Comparison of ENCODE assay signal across 12 cellular contexts in the genomic region with DNA sequence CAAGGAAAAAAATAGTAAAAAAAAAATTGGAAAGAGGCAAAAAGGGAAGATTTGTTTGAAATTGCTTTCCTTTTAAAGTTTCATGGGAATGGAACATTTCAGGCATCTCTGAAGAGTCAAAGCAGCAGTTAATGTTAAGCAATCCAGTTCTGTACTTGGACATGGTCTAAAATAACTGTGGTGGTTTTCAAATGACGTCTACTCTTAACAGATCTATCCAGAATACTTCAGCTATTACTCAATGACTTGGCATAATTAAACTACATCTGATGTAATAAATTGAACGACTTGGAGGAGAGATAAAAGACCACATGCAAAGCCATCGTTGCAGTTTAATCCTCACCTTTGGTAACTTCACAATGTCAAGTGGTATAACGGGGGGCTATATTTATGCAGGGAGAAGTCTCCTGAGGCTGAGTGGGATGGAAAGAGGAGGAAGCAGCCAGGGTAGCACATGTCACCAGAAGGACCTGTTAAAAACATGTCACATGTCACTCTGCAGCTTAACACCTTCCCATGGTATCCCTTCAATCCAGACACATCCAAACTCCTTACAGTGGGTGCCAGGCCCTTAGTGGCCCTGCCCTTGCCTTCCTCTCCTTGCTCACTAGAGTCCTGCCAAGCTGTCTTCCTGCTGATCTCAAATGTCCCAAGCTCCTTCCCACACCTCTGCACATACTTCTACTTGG.
DNase-seq lines count a peak whose midpoint lies in the region; ATAC-seq, FAIRE-seq and TF ChIP-seq lines count a peak whose summit lies in the region.
"Had no signal": no experiment of that assay in that cellular context is flagged by ENCODE, and none has a peak within 500 bp of the region (broad histone marks: within the 10 kb centered on the region; RNA-seq: fewer than 3 reads in every experiment).

No MANE protein-coding gene starts in this region.

- H3K27me3 Mint-ChIP-seq in CD8-positive, alpha-beta T cell (ENCODE audit: low read depth): no peaks in the 10 kb centered on the region

- 20% methylated on average over 4 of the region's 4 CpGs for WGBS in SK-N-SH (ENCODE audit: low lambda C conversion rate)
- 35 to 43% (median 39%) methylated on average over 4 of the region's 4 CpGs for WGBS in small intestine, 3 donors

- H3K9me3 Mint-ChIP-seq in CD8-positive, alpha-beta T cell: no peaks in the 10 kb centered on the region

- H2AFZ ChIP-seq in SK-N-SH (ENCODE audit: low read depth): 0 out of 2 replicates have a peak overlapping the region, but pooled peaks have one; percentile 5

- H3K4me3 ChIP-seq in SK-N-SH (ENCODE audit: low read depth in 2 of 2, low read length in 1 of 2) (no peak overlapping the region), foreskin fibroblast (ENCODE audit: low read depth in 1 of 2, low read length in 2 of 2) (no peak overlapping the region), retinal pigment epithelial cell (ENCODE audit: low read length) (no peak overlapping the region), small intestine (ENCODE audit: low read depth in 1 of 2, low read length in 2 of 2) (no peak overlapping the region)
- H3K4me3 ChIP-seq in CD8-positive, alpha-beta T cell (ENCODE audit: low read depth, low read length): no peak overlapping the region

- no peaks in the 10 kb centered on the region for H3K36me3 Mint-ChIP-seq in CD8-positive, alpha-beta T cell

- H3K9ac ChIP-seq in SK-N-SH: no peak overlapping the region

- peak in 1 of 2 experiments; percentile 47; a peak in 2 of 4 replicates for TF ChIP-seq EP300 in SK-N-SH (IDR thresholded peaks at IDR 0.05; ENCODE audit: borderline replicate concordance in 1 of 2, low read depth in 1 of 2, low read length in 1 of 2)

- H3K9me2 ChIP-seq in SK-N-SH: no peaks in the 10 kb centered on the region

- peaks cover 7 to 18% of the 10 kb centered on the region in 2 experiments; a peak in 3 of 4 replicates for H3K4me1 ChIP-seq in SK-N-SH (ENCODE audit: control insufficient read depth in 1 of 2, insufficient read depth in 2 of 2, low read depth in 1 of 2, low read length in 1 of 2)
- no peaks in the 10 kb centered on the region for H3K4me1 ChIP-seq in CD8-positive, alpha-beta T cell (ENCODE audit: insufficient read depth, low read length)
- H3K4me1 ChIP-seq in small intestine (ENCODE audit: control insufficient read depth in 2 of 2, insufficient read depth in 1 of 2, low read depth in 1 of 2, low read length in 1 of 2): peaks cover 0 to 2% of the 10 kb centered on the region in 2 donors

- H3K4me1 Mint-ChIP-seq in CD8-positive, alpha-beta T cell (ENCODE audit: low read depth): no peaks in the 10 kb centered on the region

- no peaks in the 10 kb centered on the region for H3K9me3 ChIP-seq in SK-N-SH
- H3K9me3 ChIP-seq in CD8-positive, alpha-beta T cell (ENCODE audit: low read length): no peaks in the 10 kb centered on the region
- no peaks in the 10 kb centered on the region for H3K9me3 ChIP-seq in small intestine (ENCODE audit: control insufficient read depth, low read depth)

- POLR2A ChIA-PET in SK-N-SH (lab: Yijun Ruan, JAX): no interaction called here
- POLR2A ChIA-PET in CD8-positive, alpha-beta T cell (lab: Charles Lee): no interaction called here

- no peaks in the 10 kb centered on the region for H3K79me2 ChIP-seq in SK-N-SH (ENCODE audit: insufficient read depth)

- no peak for TF ChIP-seq CTCF in SK-N-SH (IDR thresholded peaks at IDR 0.05)
- no peak for TF ChIP-seq CTCF in foreskin fibroblast (IDR thresholded peaks at IDR 0.05; ENCODE audit: low read depth, low read length)
- no peak for TF ChIP-seq CTCF in retinal pigment epithelial cell (conservative IDR thresholded peaks at IDR 0.05; ENCODE audit: low read depth, low read length)
- no peak for TF ChIP-seq CTCF in CD8-positive, alpha-beta T cell (IDR thresholded peaks at IDR 0.05)

- intact Hi-C loops in CD8-positive, alpha-beta T cell (cut with DNase I, micrococcal nuclease): no loop called here

- H3K36me3 ChIP-seq in SK-N-SH (replicated peaks in 1 of 2; ENCODE audit: control insufficient read depth in 1 of 2, insufficient read depth in 2 of 2, low read length in 1 of 2) (no peaks in the 10 kb centered on the region), small intestine (ENCODE audit: control insufficient read depth in 2 of 2, insufficient read depth in 2 of 2, low read length in 2 of 2) (no peaks in the 10 kb centered on the region)
- no peaks in the 10 kb centered on the region for H3K36me3 ChIP-seq in CD8-positive, alpha-beta T cell (ENCODE audit: insufficient read depth, low read length)

- FAIRE-seq in small intestine (lab: Jason Lieb, UNC): no peak
- FAIRE-seq: frontal cortex had no signal

- no peak for ATAC-seq in HG03039 (IDR thresholded peaks at IDR 0.05; ENCODE audit: unreplicated experiment)
- no peak for ATAC-seq in CD8-positive, alpha-beta T cell

- H3F3A ChIP-seq in SK-N-SH (replicated peaks; ENCODE audit: insufficient read depth): peaks cover 9% of the 10 kb centered on the region

- H3K4me2 ChIP-seq in SK-N-SH: peak overlapping the region; percentile 13; the same call in 1 of the 2 replicates

- peak; percentile 64 for DNase-seq in ELR (ENCODE audit: low read depth)
- peak; percentile 1 for DNase-seq in SK-N-SH
- DNase-seq in foreskin fibroblast: peak; percentile 77 to 85
- peak; percentile 61 for DNase-seq in retinal pigment epithelial cell (ENCODE audit: low read depth)
- no peak for DNase-seq in NCI-H2227 treated with DMSO at 0.1 percent for 48 hours (lab: John Stamatoyannopoulos, UW)
- DNase-seq in CD8-positive, alpha-beta T cell: no peak
- DNase-seq in small intestine: no peak
- DNase-seq: NCI-H526 treated with DMSO at 0.1 percent for 48 hours; stimulated activated naive CD4-positive, alpha-beta T cell treated with Interleukin-2 at 50 U/mL for 16 hours; T-helper 1 cell had no signal

- H3K27me3 ChIP-seq in SK-N-SH (ENCODE audit: insufficient read depth) (no peaks in the 10 kb centered on the region), small intestine (ENCODE audit: control insufficient read depth in 2 of 2, insufficient read depth in 2 of 2, low read length in 2 of 2) (peaks cover 0 to 2% of the 10 kb centered on the region in 2 donors)
- no peaks in the 10 kb centered on the region for H3K27me3 ChIP-seq in CD8-positive, alpha-beta T cell (ENCODE audit: insufficient read depth, low read length)

- H3K27ac Mint-ChIP-seq in CD8-positive, alpha-beta T cell: no peak overlapping the region

- no peak for TF ChIP-seq RAD21 in SK-N-SH (IDR thresholded peaks at IDR 0.05; ENCODE audit: low read length)

- no peaks in the 10 kb centered on the region for H4K20me1 ChIP-seq in SK-N-SH (ENCODE audit: insufficient read depth)

- CTCF ChIA-PET in SK-N-SH (lab: Yijun Ruan, JAX): interaction anchor here (1.7 kb wide), 1 partner anchor 16 kb away, joined by 3 read pairs; no protein-coding TSS in a partner anchor
- CTCF ChIA-PET in CD8-positive, alpha-beta T cell (lab: Charles Lee): no interaction called here

- H3K27ac ChIP-seq in SK-N-SH (ENCODE audit: low read depth in 2 of 2, low read length in 1 of 2) (peak overlapping the region; percentile 73 to 77), small intestine (ENCODE audit: low read depth in 1 of 2, low read length in 1 of 2) (no peak overlapping the region)
- H3K27ac ChIP-seq in CD8-positive, alpha-beta T cell (ENCODE audit: low read depth, low read length): no peak overlapping the region

- no peak overlapping the region for H3K4me3 Mint-ChIP-seq in CD8-positive, alpha-beta T cell

TF ChIP-seq in SK-N-SH, 30 proteins besides CTCF, POLR2A, EP300 and RAD21 (continues in another document):
- TF ChIP-seq RXRA (IDR thresholded peaks at IDR 0.05; ENCODE audit: borderline replicate concordance, low read depth) (0 out of 2 replicates have a peak, but pooled peaks have one; percentile 9), CHD2 (IDR thresholded peaks at IDR 0.05; ENCODE audit: low read length, partially characterized antibody) (no peak), TAF1 (IDR thresholded peaks at IDR 0.05; ENCODE audit: borderline replicate concordance, low read depth, low read length) (no peak), JUND (IDR thresholded peaks at IDR 0.05) (peak; percentile 64), EZH2phosphoT487 (IDR thresholded peaks at IDR 0.05; ENCODE audit: borderline replicate concordance, low read depth) (no peak), RCOR1 (IDR thresholded peaks at IDR 0.05; ENCODE audit: low read length) (no peak), MEF2A (IDR thresholded peaks at IDR 0.05; ENCODE audit: borderline replicate concordance, low read depth) (no peak), MXI1 (IDR thresholded peaks at IDR 0.05; ENCODE audit: low read depth, low read length) (no peak), GABPA (IDR thresholded peaks at IDR 0.05; ENCODE audit: low read depth) (no peak), FOXJ3 (CRISPR knock-in tag; IDR thresholded peaks at IDR 0.05) (no peak), TEAD4 (IDR thresholded peaks at IDR 0.05; ENCODE audit: borderline replicate concordance, insufficient read depth) (no peak)
- TF ChIP-seq, protein P1, sequence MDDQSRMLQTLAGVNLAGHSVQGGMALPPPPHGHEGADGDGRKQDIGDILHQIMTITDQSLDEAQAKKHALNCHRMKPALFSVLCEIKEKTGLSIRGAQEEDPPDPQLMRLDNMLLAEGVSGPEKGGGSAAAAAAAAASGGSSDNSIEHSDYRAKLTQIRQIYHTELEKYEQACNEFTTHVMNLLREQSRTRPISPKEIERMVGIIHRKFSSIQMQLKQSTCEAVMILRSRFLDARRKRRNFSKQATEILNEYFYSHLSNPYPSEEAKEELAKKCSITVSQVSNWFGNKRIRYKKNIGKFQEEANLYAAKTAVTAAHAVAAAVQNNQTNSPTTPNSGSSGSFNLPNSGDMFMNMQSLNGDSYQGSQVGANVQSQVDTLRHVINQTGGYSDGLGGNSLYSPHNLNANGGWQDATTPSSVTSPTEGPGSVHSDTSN (IDR thresholded peaks at IDR 0.05): peak; percentile 69; the same call in 1 of the 2 replicates
- TF ChIP-seq, protein P2, sequence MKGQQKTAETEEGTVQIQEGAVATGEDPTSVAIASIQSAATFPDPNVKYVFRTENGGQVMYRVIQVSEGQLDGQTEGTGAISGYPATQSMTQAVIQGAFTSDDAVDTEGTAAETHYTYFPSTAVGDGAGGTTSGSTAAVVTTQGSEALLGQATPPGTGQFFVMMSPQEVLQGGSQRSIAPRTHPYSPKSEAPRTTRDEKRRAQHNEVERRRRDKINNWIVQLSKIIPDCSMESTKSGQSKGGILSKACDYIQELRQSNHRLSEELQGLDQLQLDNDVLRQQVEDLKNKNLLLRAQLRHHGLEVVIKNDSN (IDR thresholded peaks at IDR 0.05; ENCODE audit: borderline replicate concordance, low read depth): no peak

Comparison
In these comparisons a context has a peak if more than half of its experiments do, and no peak if none do; other contexts are left out.
1. DNase-seq: peak in ELR (single experiment), SK-N-SH (single experiment), foreskin fibroblast (2 of 2) and retinal pigment epithelial cell (single experiment); none in NCI-H2227 treated with DMSO at 0.1 percent for 48 hours (single experiment), CD8-positive, alpha-beta T cell (0 of 7) and small intestine (single experiment).
2. H3K27ac ChIP-seq: peak in SK-N-SH (2 of 2); none in CD8-positive, alpha-beta T cell (single experiment) and small intestine (0 of 2).